8 cellular contexts compared by ENCODE assay signal in genomic region chr2:231706731-231707624, GRCh38. TPM values are rescaled to one million over a fixed set of nuclear protein-coding genes. Genes with fewer than 3 reads are reported as not detected.
DNase-seq lines count a peak whose midpoint lies in the region; ATAC-seq and TF ChIP-seq lines count a peak whose summit lies in the region.

No MANE protein-coding gene starts in this region.

- H2AFZ ChIP-seq in OCI-LY3 (ENCODE audit: low read depth, low read length) = peak overlapping the region; percentile 83; the same call in 1 of the 2 replicates

- H3K36me3 ChIP-seq in OCI-LY3 (replicated peaks; ENCODE audit: low read depth, low read length) (peaks cover 32% of the 10 kb centered on the region), mucosa of rectum (ENCODE audit: control insufficient read depth in 2 of 2, insufficient read depth in 2 of 2, low read length in 2 of 2) (peaks cover 1 to 5% of the 10 kb centered on the region in 2 donors)

- H3K79me2 ChIP-seq in OCI-LY3 (ENCODE audit: low read length) = peaks cover 63% of the 10 kb centered on the region

- TF ChIP-seq CTCF in OCI-LY3 (IDR thresholded peaks at IDR 0.05; ENCODE audit: low read depth, low read length) = peak; percentile 81
- peak; percentile 92 for TF ChIP-seq CTCF in epithelial cell of proximal tubule (conservative IDR thresholded peaks at IDR 0.05; ENCODE audit: low read depth, low read length)

- H3K9ac ChIP-seq in OCI-LY3 (ENCODE audit: low read length) (peak overlapping the region; percentile 99), mucosa of rectum (ENCODE audit: low read depth in 1 of 2, low read length in 2 of 2) (peak overlapping the region; percentile 94 to 98)

- no peaks in the 10 kb centered on the region for H3K27me3 ChIP-seq in OCI-LY3 (ENCODE audit: low read depth, low read length)
- no peaks in the 10 kb centered on the region for H3K27me3 ChIP-seq in mucosa of rectum (ENCODE audit: control insufficient read depth in 2 of 2, insufficient read depth in 2 of 2, low read length in 2 of 2)

- H3K27ac ChIP-seq in OCI-LY3 (ENCODE audit: low read length) (peak overlapping the region; percentile 90), mucosa of rectum (ENCODE audit: low read depth in 2 of 2, low read length in 2 of 2) (peak overlapping the region; percentile 100)

- H3K4me2 ChIP-seq in OCI-LY3 (ENCODE audit: low read length) = peak overlapping the region; percentile 100

- H3K4me3 ChIP-seq in OCI-LY3 (ENCODE audit: low read length) (peak overlapping the region; percentile 96), epithelial cell of proximal tubule (ENCODE audit: low read depth, low read length) (peak overlapping the region; percentile 91), mucosa of rectum (ENCODE audit: low read length in 2 of 2) (peak overlapping the region; percentile 86 to 89)

- peaks cover 22% of the 10 kb centered on the region for H4K20me1 ChIP-seq in OCI-LY3 (ENCODE audit: insufficient read depth, low read length)

- H3K9me3 ChIP-seq in OCI-LY3 (ENCODE audit: insufficient read depth, low read length) (no peaks in the 10 kb centered on the region), mucosa of rectum (ENCODE audit: control insufficient read depth in 2 of 2, low read length in 2 of 2) (no peaks in the 10 kb centered on the region)

- DNase-seq in DMS153 (lab: John Stamatoyannopoulos, UW) (peak; percentile 97), HuH-7.5 (ENCODE audit: low spot score) (peak; percentile 95), activated T-cell treated with anti-CD3 and anti-CD28 coated beads for 48 hours (ENCODE audit: low read depth) (peak; percentile 93), epithelial cell of proximal tubule (ENCODE audit: low read depth) (peak; percentile 86)
- peak; percentile 98 for DNase-seq in stimulated activated CD8-positive, alpha-beta memory T cell treated with anti-CD3 and anti-CD28 coated beads, Interleukin-4, amount 100 ng/mL, for 48 hours

- H3K4me1 ChIP-seq in OCI-LY3 (ENCODE audit: low read length) (peaks cover 20% of the 10 kb centered on the region), mucosa of rectum (ENCODE audit: control insufficient read depth in 2 of 2, insufficient read depth in 2 of 2, low read length in 2 of 2) (peaks cover 20% of the 10 kb centered on the region in 2 donors)

- peak; percentile 37 for ATAC-seq in GM21526 (IDR thresholded peaks at IDR 0.05; ENCODE audit: low FRiP score, unreplicated experiment)

RNA-seq across cellular contexts. Expression of gene PTMA, which starts 1.3 kb away (rescaled TPM):
- total RNA-seq in epithelial cell of proximal tubule = 1,797 and 2,011 TPM in 2 replicates

Comparison
In these comparisons a context has a peak if more than half of its experiments do, and no peak if none do; other contexts are left out.
1. Peak in every context shown above with its lines: DNase-seq, ATAC-seq, H3K4me3 ChIP-seq and H3K27ac ChIP-seq.